Comparison of ENCODE assay signal across 12 cellular contexts in the genomic region with DNA sequence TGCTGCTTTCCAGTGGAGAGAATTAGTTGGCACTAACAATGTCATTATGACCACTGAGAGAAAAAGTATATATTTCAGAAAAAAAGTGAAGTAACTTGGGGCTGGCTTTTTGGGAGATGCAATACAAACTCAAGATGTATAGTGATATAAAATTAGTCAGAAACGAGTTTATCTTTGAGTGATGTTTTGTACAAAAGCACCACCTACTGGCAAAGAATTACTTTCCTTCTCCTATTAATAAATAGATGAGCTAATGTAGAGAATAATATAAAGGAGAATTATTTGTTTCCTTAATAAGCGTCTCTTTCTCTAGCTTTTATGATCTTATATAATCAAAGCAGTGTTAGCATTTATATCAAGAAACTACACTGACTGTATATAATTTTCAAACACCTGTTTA.
A peak's percentile ranks its signal among the peaks of the same experiment; 100 is the strongest.
DNase-seq lines count a peak whose midpoint lies in the region; ATAC-seq and TF ChIP-seq lines count a peak whose summit lies in the region.
"Had no signal": no experiment of that assay in that cellular context is flagged by ENCODE, and none has a peak within 500 bp of the region (broad histone marks: within the 10 kb centered on the region; RNA-seq: fewer than 3 reads in every experiment).

No MANE protein-coding gene starts in this region.

- no peaks in the 10 kb centered on the region for H3K27me3 ChIP-seq in thyroid gland

- H3K9me3 ChIP-seq in thyroid gland: no peaks in the 10 kb centered on the region

- no peak overlapping the region for H3K4me3 ChIP-seq in thyroid gland (replicated peaks in 1 of 3)

- peaks cover 35% of the 10 kb centered on the region for H3K36me3 Mint-ChIP-seq in endothelial cell (ENCODE audit: low read depth, unreplicated experiment)
- H3K36me3 Mint-ChIP-seq in activated naive CD8-positive, alpha-beta T cell treated with anti-CD3 and anti-CD28 coated beads, Interleukin-2, amount 50 U/mL, for 24 hours (ENCODE audit: low read depth): no peaks in the 10 kb centered on the region
- H3K36me3 Mint-ChIP-seq: activated CD8-positive, alpha-beta memory T cell treated with anti-CD3 and anti-CD28 coated beads, Interleukin-2, amount 10 ng/mL, durations not matched to agents 7 days and 5 days had no signal

- peak; percentile 5 for DNase-seq in NCI-H2107 treated with DMSO at 0.1 percent for 48 hours (lab: John Stamatoyannopoulos, UW; ENCODE audit: unreplicated experiment)
- DNase-seq in NCI-H2107 (lab: John Stamatoyannopoulos, UW): no peak
- peak; percentile 24 for DNase-seq in NCI-H2227 (lab: John Stamatoyannopoulos, UW; ENCODE audit: unreplicated experiment)
- no peak for DNase-seq in endothelial cell (ENCODE audit: low spot score)
- DNase-seq in renal cortical epithelial cell (ENCODE audit: low read depth): peak; percentile 32
- DNase-seq in thyroid gland: no peak
- DNase-seq in activated naive CD8-positive, alpha-beta T cell treated with anti-CD3 and anti-CD28 coated beads, Interleukin-2, amount 50 U/mL, for 24 hours: no peak
- no peak for DNase-seq in NCI-H2081 treated with DMSO at 0.1 percent for 48 hours (lab: John Stamatoyannopoulos, UW)
- DNase-seq: activated CD8-positive, alpha-beta memory T cell treated with anti-CD3 and anti-CD28 coated beads, Interleukin-2, amount 10 ng/mL, durations not matched to agents 7 days and 5 days; cortex of kidney; stimulated activated CD4-positive, alpha-beta T cell treated with anti-CD3 and anti-CD28 coated beads, Interleukin-12 subunit alpha, Interleukin-12 subunit beta, amount 100 ng/mL, for 4 hours had no signal

- no peaks in the 10 kb centered on the region for H3K4me1 Mint-ChIP-seq in endothelial cell (ENCODE audit: unreplicated experiment)
- no peaks in the 10 kb centered on the region for H3K4me1 Mint-ChIP-seq in activated naive CD8-positive, alpha-beta T cell treated with anti-CD3 and anti-CD28 coated beads, Interleukin-2, amount 50 U/mL, for 24 hours
- H3K4me1 Mint-ChIP-seq: activated CD8-positive, alpha-beta memory T cell treated with anti-CD3 and anti-CD28 coated beads, Interleukin-2, amount 10 ng/mL, durations not matched to agents 7 days and 5 days had no signal

- ATAC-seq in activated naive CD8-positive, alpha-beta T cell treated with anti-CD3 and anti-CD28 coated beads, Interleukin-2, amount 50 U/mL, for 24 hours: no peak
- ATAC-seq: activated CD8-positive, alpha-beta memory T cell treated with anti-CD3 and anti-CD28 coated beads, Interleukin-2, amount 10 ng/mL, durations not matched to agents 7 days and 5 days; Right ventricle myocardium inferior had no signal

- 52 to 66% methylated on average over 2 of the region's 2 CpGs for WGBS in thyroid gland, 2 donors

- no peak overlapping the region for H3K27ac Mint-ChIP-seq in endothelial cell (ENCODE audit: unreplicated experiment)
- H3K27ac Mint-ChIP-seq in activated naive CD8-positive, alpha-beta T cell treated with anti-CD3 and anti-CD28 coated beads, Interleukin-2, amount 50 U/mL, for 24 hours: no peak overlapping the region
- H3K27ac Mint-ChIP-seq: activated CD8-positive, alpha-beta memory T cell treated with anti-CD3 and anti-CD28 coated beads, Interleukin-2, amount 10 ng/mL, durations not matched to agents 7 days and 5 days had no signal

- TF ChIP-seq CTCF in endothelial cell (IDR thresholded peaks at IDR 0.05; ENCODE audit: unreplicated experiment) (peak; percentile 18), thyroid gland (IDR thresholded peaks at IDR 0.05) (no peak)

- no peaks in the 10 kb centered on the region for H3K4me1 ChIP-seq in thyroid gland

- H3K27ac ChIP-seq in thyroid gland: no peak overlapping the region

- H3K36me3 ChIP-seq in thyroid gland: peaks cover 0 to 29% of the 10 kb centered on the region in 2 donors

- no peaks in the 10 kb centered on the region for H3K9me3 Mint-ChIP-seq in endothelial cell (ENCODE audit: unreplicated experiment)
- H3K9me3 Mint-ChIP-seq in activated naive CD8-positive, alpha-beta T cell treated with anti-CD3 and anti-CD28 coated beads, Interleukin-2, amount 50 U/mL, for 24 hours: no peaks in the 10 kb centered on the region

- TF ChIP-seq POLR2A in thyroid gland (IDR thresholded peaks at IDR 0.05): no peak

- H3K27me3 Mint-ChIP-seq in endothelial cell (ENCODE audit: unreplicated experiment): no peaks in the 10 kb centered on the region
- H3K27me3 Mint-ChIP-seq in activated naive CD8-positive, alpha-beta T cell treated with anti-CD3 and anti-CD28 coated beads, Interleukin-2, amount 50 U/mL, for 24 hours: peaks cover 13% of the 10 kb centered on the region

- intact Hi-C loops in thyroid gland (cut with DNase I): no loop called here

- no peak overlapping the region for H3K4me3 Mint-ChIP-seq in endothelial cell (ENCODE audit: unreplicated experiment)
- no peak overlapping the region for H3K4me3 Mint-ChIP-seq in activated naive CD8-positive, alpha-beta T cell treated with anti-CD3 and anti-CD28 coated beads, Interleukin-2, amount 50 U/mL, for 24 hours
- H3K4me3 Mint-ChIP-seq: activated CD8-positive, alpha-beta memory T cell treated with anti-CD3 and anti-CD28 coated beads, Interleukin-2, amount 10 ng/mL, durations not matched to agents 7 days and 5 days had no signal

Comparison
In these comparisons a context has a peak if more than half of its experiments do, and no peak if none do; other contexts are left out.
1. DNase-seq: peak in NCI-H2107 treated with DMSO at 0.1 percent for 48 hours (single experiment), NCI-H2227 (single experiment) and renal cortical epithelial cell (single experiment); none in NCI-H2107 (single experiment), endothelial cell (single experiment), thyroid gland (0 of 2), activated naive CD8-positive, alpha-beta T cell treated with anti-CD3 and anti-CD28 coated beads, Interleukin-2, amount 50 U/mL, for 24 hours (single experiment) and NCI-H2081 treated with DMSO at 0.1 percent for 48 hours (single experiment).